In the genomic region with DNA sequence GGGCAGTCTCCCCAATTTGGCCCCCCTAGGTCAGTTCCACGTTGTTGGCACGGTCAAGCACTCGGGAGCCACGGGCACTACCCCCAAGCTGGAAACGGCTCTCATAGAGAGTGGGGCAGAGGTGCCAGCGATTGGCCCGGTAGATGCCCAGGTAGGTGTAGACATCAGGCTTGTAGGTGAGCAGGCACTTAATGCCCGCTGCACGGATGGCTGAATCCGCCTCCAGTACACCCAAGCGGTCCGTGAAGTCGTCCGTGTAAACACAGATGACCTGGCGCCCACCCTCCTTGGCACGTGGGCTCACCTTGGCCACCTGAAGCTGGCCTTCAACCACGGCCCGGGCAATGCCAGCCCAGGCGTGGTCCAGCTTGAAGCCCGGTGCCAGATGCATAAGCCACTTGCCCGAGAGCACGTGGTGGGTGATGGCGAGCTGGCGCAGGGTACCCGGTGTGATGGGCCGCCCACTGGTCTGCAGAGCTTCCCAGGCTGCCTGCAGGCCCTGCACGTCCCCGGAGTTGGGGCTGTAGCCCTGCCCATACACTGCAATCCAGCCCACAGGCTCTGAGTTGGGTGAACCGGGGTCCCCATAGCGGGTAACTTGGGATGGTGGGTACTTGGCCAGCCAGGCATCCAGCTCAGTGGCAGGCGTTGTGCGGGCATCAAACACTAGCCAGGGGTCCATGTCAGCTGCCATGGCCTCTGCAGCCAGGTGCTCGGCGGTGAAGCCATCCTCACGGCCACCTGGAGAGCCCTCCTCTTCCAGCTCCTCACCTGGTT, we compare ENCODE assay signal across 9 cellular contexts. TPM values are rescaled to one million over a fixed set of nuclear protein-coding genes. Genes with fewer than 3 reads are reported as not detected.
A peak's percentile ranks its signal among the peaks of the same experiment; 100 is the strongest.
DNase-seq lines count a peak whose midpoint lies in the region; ATAC-seq and TF ChIP-seq lines count a peak whose summit lies in the region.
"Had no signal": no experiment of that assay in that cellular context is flagged by ENCODE, and none has a peak within 500 bp of the region (broad histone marks: within the 10 kb centered on the region; RNA-seq: fewer than 3 reads in every experiment).

No MANE protein-coding gene starts in this region.

- H3K27me3 ChIP-seq in brain microvascular endothelial cell (replicated peaks) (no peaks in the 10 kb centered on the region), upper lobe of right lung (no peaks in the 10 kb centered on the region)

- H3K27me3 Mint-ChIP-seq in activated naive CD4-positive, alpha-beta T cell treated with anti-CD3 and anti-CD28 coated beads for 36 hours (ENCODE audit: low read depth), result no peaks in the 10 kb centered on the region
- H3K27me3 Mint-ChIP-seq in memory B cell, result no peaks in the 10 kb centered on the region

- DNase-seq in activated naive CD4-positive, alpha-beta T cell treated with anti-CD3 and anti-CD28 coated beads for 36 hours, result no peak
- DNase-seq in activated naive CD4-positive, alpha-beta T cell treated with anti-CD3 and anti-CD28 coated beads, Interleukin-2, amount 50 U/mL, for 72 hours (ENCODE audit: low spot score in 2 of 2), result no peak
- DNase-seq in brain microvascular endothelial cell, result no peak
- DNase-seq in memory B cell (ENCODE audit: low spot score in 2 of 2), result no peak
- peak; percentile 67 for DNase-seq in upper lobe of right lung
- DNase-seq in A172 (ENCODE audit: low spot score), result no peak
- no peak for DNase-seq in AML-193 (lab: John Stamatoyannopoulos, UW)
- DNase-seq: NCI-H524 had no signal

- peak overlapping the region; percentile 93 for H3K4me3 Mint-ChIP-seq in activated naive CD4-positive, alpha-beta T cell treated with anti-CD3 and anti-CD28 coated beads for 36 hours
- peak overlapping the region; percentile 86 for H3K4me3 Mint-ChIP-seq in memory B cell

- H3K4me3 ChIP-seq in brain microvascular endothelial cell (ENCODE audit: low read depth, low read length) (peak overlapping the region; percentile 88), upper lobe of right lung (peak overlapping the region; percentile 89)

- H3K9me3 Mint-ChIP-seq in activated naive CD4-positive, alpha-beta T cell treated with anti-CD3 and anti-CD28 coated beads for 36 hours, result no peaks in the 10 kb centered on the region
- no peaks in the 10 kb centered on the region for H3K9me3 Mint-ChIP-seq in activated naive CD4-positive, alpha-beta T cell treated with anti-CD3 and anti-CD28 coated beads, Interleukin-2, amount 50 U/mL, for 72 hours
- no peaks in the 10 kb centered on the region for H3K9me3 Mint-ChIP-seq in memory B cell

- H3K4me1 ChIP-seq in upper lobe of right lung, result peaks cover 48% of the 10 kb centered on the region

- in situ Hi-C loops in brain microvascular endothelial cell (cut with HindIII; ENCODE audit: low pct_ligation_motif_present, low sequenced_read_pairs), result no loop called here

- H3K36me3 ChIP-seq in brain microvascular endothelial cell (replicated peaks) (peaks cover 13% of the 10 kb centered on the region), upper lobe of right lung (peaks cover 7% of the 10 kb centered on the region)

- ATAC-seq in activated naive CD4-positive, alpha-beta T cell treated with anti-CD3 and anti-CD28 coated beads, Interleukin-2, amount 50 U/mL, for 72 hours, result no peak
- ATAC-seq in memory B cell (ENCODE audit: low read depth) (no peak), upper lobe of right lung (no peak), GM21528 (IDR thresholded peaks at IDR 0.05; ENCODE audit: low FRiP score, unreplicated experiment) (no peak)

- H3K27ac Mint-ChIP-seq in activated naive CD4-positive, alpha-beta T cell treated with anti-CD3 and anti-CD28 coated beads for 36 hours, result peak overlapping the region; percentile 84
- peak overlapping the region in 1 of 2 donors; percentile 88 for H3K27ac Mint-ChIP-seq in activated naive CD4-positive, alpha-beta T cell treated with anti-CD3 and anti-CD28 coated beads, Interleukin-2, amount 50 U/mL, for 72 hours
- H3K27ac Mint-ChIP-seq in memory B cell, result no peak overlapping the region

- TF ChIP-seq CTCF in brain microvascular endothelial cell (IDR thresholded peaks at IDR 0.05; ENCODE audit: low read depth, low read length, missing control alignments), result no peak
- no peak for TF ChIP-seq CTCF in upper lobe of right lung (IDR thresholded peaks at IDR 0.05)

- peaks cover 3% of the 10 kb centered on the region for H3K36me3 Mint-ChIP-seq in activated naive CD4-positive, alpha-beta T cell treated with anti-CD3 and anti-CD28 coated beads for 36 hours (ENCODE audit: low read depth)
- peaks cover 0 to 11% of the 10 kb centered on the region in 2 donors for H3K36me3 Mint-ChIP-seq in activated naive CD4-positive, alpha-beta T cell treated with anti-CD3 and anti-CD28 coated beads, Interleukin-2, amount 50 U/mL, for 72 hours
- H3K36me3 Mint-ChIP-seq in memory B cell, result peaks cover 8% of the 10 kb centered on the region

- CTCF ChIA-PET in activated naive CD4-positive, alpha-beta T cell treated with anti-CD3 and anti-CD28 coated beads for 36 hours (lab: Charles Lee), result interaction anchor here (0.6 to 1.3 kb wide), 5 partner anchors 28 to 57 kb away, joined by 3 to 8 read pairs (median 4); partner anchors contain the start of gene FIBP

- intact Hi-C loops in activated naive CD4-positive, alpha-beta T cell treated with anti-CD3 and anti-CD28 coated beads for 36 hours (cut with micrococcal nuclease), result loop anchor here (5.0 kb wide), 1 partner anchor 350 kb away; the partner anchor contains the start of gene RAB1B
- intact Hi-C loops in upper lobe of right lung (cut with DNase I), result no loop called here

- no peaks in the 10 kb centered on the region for H3K9me3 ChIP-seq in upper lobe of right lung

- H3K4me1 Mint-ChIP-seq in activated naive CD4-positive, alpha-beta T cell treated with anti-CD3 and anti-CD28 coated beads for 36 hours (ENCODE audit: low read depth), result peaks cover 39% of the 10 kb centered on the region
- H3K4me1 Mint-ChIP-seq in memory B cell, result peaks cover 24% of the 10 kb centered on the region

- peak overlapping the region; percentile 93 for H3K27ac ChIP-seq in brain microvascular endothelial cell
- peak overlapping the region; percentile 94 for H3K27ac ChIP-seq in upper lobe of right lung

RNA-seq across cellular contexts. Expression of gene C11orf68, which starts 1.2 kb away (rescaled TPM):
- total RNA-seq in activated naive CD4-positive, alpha-beta T cell treated with anti-CD3 and anti-CD28 coated beads for 36 hours, result 10 to 100 TPM; 20.0 to 21.9 TPM
- 10 to 100 TPM; 17.6 to 28.6 TPM for total RNA-seq in activated naive CD4-positive, alpha-beta T cell treated with anti-CD3 and anti-CD28 coated beads, Interleukin-2, amount 50 U/mL, for 72 hours
- total RNA-seq in upper lobe of right lung, result 34.7 TPM
- total RNA-seq in A172 (2014; rRNA removed; shearing (Covaris generic)), result 22.2 and 27.3 TPM in 2 replicates

RNA-seq across cellular contexts. Expression of gene DRAP1, which starts 1.6 kb away (rescaled TPM):
- 100 to 1,000 TPM; 117 to 134 TPM for total RNA-seq in activated naive CD4-positive, alpha-beta T cell treated with anti-CD3 and anti-CD28 coated beads for 36 hours
- 100 to 1,000 TPM; 110 to 167 TPM for total RNA-seq in activated naive CD4-positive, alpha-beta T cell treated with anti-CD3 and anti-CD28 coated beads, Interleukin-2, amount 50 U/mL, for 72 hours
- total RNA-seq in upper lobe of right lung, result 62.8 TPM
- total RNA-seq in A172 (2014; rRNA removed; shearing (Covaris generic)), result 259 and 262 TPM in 2 replicates

RNA-seq across cellular contexts. Expression of gene FOSL1, which starts 17.4 kb away (rescaled TPM):
- total RNA-seq in activated naive CD4-positive, alpha-beta T cell treated with anti-CD3 and anti-CD28 coated beads for 36 hours, result 1 to 10 TPM; 8.2 TPM
- total RNA-seq in activated naive CD4-positive, alpha-beta T cell treated with anti-CD3 and anti-CD28 coated beads, Interleukin-2, amount 50 U/mL, for 72 hours, result 1 to 10 TPM; 7.4 to 9.5 TPM
- total RNA-seq in upper lobe of right lung, result 3.9 TPM
- 71.3 and 109 TPM in 2 replicates for total RNA-seq in A172 (2014; rRNA removed; shearing (Covaris generic))

RNA-seq across cellular contexts. Expression of gene CCDC85B, which starts 27.1 kb away (rescaled TPM):
- 10 to 100 TPM; 27.6 to 29.0 TPM for total RNA-seq in activated naive CD4-positive, alpha-beta T cell treated with anti-CD3 and anti-CD28 coated beads for 36 hours
- total RNA-seq in activated naive CD4-positive, alpha-beta T cell treated with anti-CD3 and anti-CD28 coated beads, Interleukin-2, amount 50 U/mL, for 72 hours, result 10 to 100 TPM; 29.4 to 37.2 TPM
- total RNA-seq in upper lobe of right lung, result 36.4 TPM
- 27.3 and 28.0 TPM in 2 replicates for total RNA-seq in A172 (2014; rRNA removed; shearing (Covaris generic))

RNA-seq across cellular contexts. Expression of gene TSGA10IP, which starts 27.7 kb away (rescaled TPM):
- total RNA-seq in activated naive CD4-positive, alpha-beta T cell treated with anti-CD3 and anti-CD28 coated beads for 36 hours, result not detected
- not detected for total RNA-seq in activated naive CD4-positive, alpha-beta T cell treated with anti-CD3 and anti-CD28 coated beads, Interleukin-2, amount 50 U/mL, for 72 hours
- total RNA-seq in upper lobe of right lung, result not detected
- not detected in 2 replicates for total RNA-seq in A172 (2014; rRNA removed; shearing (Covaris generic))
